9 cellular contexts compared by ENCODE assay signal in genomic region chr2:115162454-115163293, GRCh38.
DNase-seq lines count a peak whose midpoint lies in the region; ATAC-seq and TF ChIP-seq lines count a peak whose summit lies in the region.
"Had no signal": no experiment of that assay in that cellular context is flagged by ENCODE, and none has a peak within 500 bp of the region (broad histone marks: within the 10 kb centered on the region; RNA-seq: fewer than 3 reads in every experiment).

No MANE protein-coding gene starts in this region.

- no peak overlapping the region; the same call in 1 of the 2 replicates for H3K9ac ChIP-seq in HUES64 (ENCODE audit: low read depth, low read length)

- H3K27me3 ChIP-seq in HUES64 (ENCODE audit: insufficient read depth, low read length) (peaks cover 40% of the 10 kb centered on the region), esophagus squamous epithelium (peaks cover 0 to 52% (median 0%) of the 10 kb centered on the region in 4 donors), neuron (ENCODE audit: insufficient read depth, low read length) (peaks cover 36% of the 10 kb centered on the region)

- no peak for TF ChIP-seq POLR2A in esophagus squamous epithelium (IDR thresholded peaks at IDR 0.05)

- ATAC-seq in Right ventricle myocardium superior (ENCODE audit: poor library complexity) (no peak), GM21381 (IDR thresholded peaks at IDR 0.05; ENCODE audit: unreplicated experiment) (no peak)
- ATAC-seq: Panc1 had no signal

- H2AFZ ChIP-seq in neuron (ENCODE audit: low read depth, low read length): peak overlapping the region; percentile 77

- no peak overlapping the region for H3K27ac ChIP-seq in HUES64 (ENCODE audit: low read depth, low read length)
- no peak overlapping the region for H3K27ac ChIP-seq in esophagus squamous epithelium

- peaks cover 10% of the 10 kb centered on the region for H3K4me1 ChIP-seq in HUES64 (ENCODE audit: insufficient read depth, low read length)
- H3K4me1 ChIP-seq in esophagus squamous epithelium: peaks cover 0 to 23% (median 5%) of the 10 kb centered on the region in 3 donors
- no peaks in the 10 kb centered on the region for H3K4me1 ChIP-seq in neuron (ENCODE audit: insufficient read depth, low read length)

- 1% methylated on average over 51 of the region's 53 CpGs for WGBS in HUES64
- WGBS in esophagus squamous epithelium, 2 donors: 9 to 10% methylated on average over 16 to 24 of the region's 53 CpGs

- TF ChIP-seq CTCF in esophagus squamous epithelium (IDR thresholded peaks at IDR 0.05): no peak

- H3K9me3 ChIP-seq in HUES64 (ENCODE audit: insufficient read depth, low read depth, low read length) (no peaks in the 10 kb centered on the region), esophagus squamous epithelium (no peaks in the 10 kb centered on the region), neuron (ENCODE audit: low read length) (no peaks in the 10 kb centered on the region)

- H3K36me3 ChIP-seq in HUES64 (ENCODE audit: insufficient read depth, low read length) (no peaks in the 10 kb centered on the region), esophagus squamous epithelium (no peaks in the 10 kb centered on the region), neuron (ENCODE audit: insufficient read depth, low read length) (no peaks in the 10 kb centered on the region)

- DNase-seq in COLO668 (lab: John Stamatoyannopoulos, UW; ENCODE audit: unreplicated experiment): peak; percentile 55
- no peak for DNase-seq in esophagus squamous epithelium (lab: John Stamatoyannopoulos, UW)
- DNase-seq in NCI-H146 (lab: John Stamatoyannopoulos, UW): no peak
- no peak for DNase-seq in Right ventricle myocardium superior
- DNase-seq in effector CD8-positive, alpha-beta T cell (lab: John Stamatoyannopoulos, UW): no peak

- intact Hi-C loops in esophagus squamous epithelium (cut with DNase I) (no loop called here), Right ventricle myocardium superior (cut with DNase I) (no loop called here)

- H3K4me3 ChIP-seq in HUES64 (ENCODE audit: low read length) (peak overlapping the region; percentile 79), esophagus squamous epithelium (peak overlapping the region in 3 of 4 donors; percentile 42 to 56 (median 49)), neuron (ENCODE audit: low read length) (peak overlapping the region; percentile 40)
